ENCODE assay signal across 8 cellular contexts in genomic region chr2:175366814-175367213, GRCh38.
A peak's percentile ranks its signal among the peaks of the same experiment; 100 is the strongest.
DNase-seq lines count a peak whose midpoint lies in the region; ATAC-seq and TF ChIP-seq lines count a peak whose summit lies in the region.

No MANE protein-coding gene starts in this region.

- peak; percentile 88 for TF ChIP-seq RAD21 in HCT116 (IDR thresholded peaks at IDR 0.05; ENCODE audit: low read depth)
- peak; percentile 94 for TF ChIP-seq RAD21 in SK-N-SH (IDR thresholded peaks at IDR 0.05; ENCODE audit: low read length)

- CTCF ChIA-PET in HCT116 (lab: Charles Lee) (interaction anchor here (1.0 to 3.6 kb wide), 5 partner anchors 14 to 730 kb away, joined by 3 to 23 read pairs (median 6); no protein-coding TSS in a partner anchor), SK-N-SH (lab: Yijun Ruan, JAX) (interaction anchor here (0.7 to 17.6 kb wide), 29 partner anchors 11 to 744 kb away, joined by 3 to 262 read pairs (median 4); partner anchors contain the start of genes EVX2 and HOXD12)
- CTCF ChIA-PET in naive thymus-derived CD4-positive, alpha-beta T cell (lab: Charles Lee), result no interaction called here

- H3K9me3 ChIP-seq in HCT116 (ENCODE audit: control insufficient read depth in 1 of 2, insufficient read depth in 1 of 2, low read depth in 1 of 2, low read length in 2 of 2), result no peaks in the 10 kb centered on the region
- no peaks in the 10 kb centered on the region for H3K9me3 ChIP-seq in SK-N-SH
- no peaks in the 10 kb centered on the region for H3K9me3 ChIP-seq in naive thymus-derived CD4-positive, alpha-beta T cell (ENCODE audit: control insufficient read depth in 2 of 3, low read length in 3 of 3)

- H3K4me3 ChIP-seq in HCT116 (replicated peaks in 1 of 2; ENCODE audit: low read depth in 1 of 2, low read length in 2 of 2), result no peak overlapping the region
- H3K4me3 ChIP-seq in SK-N-SH (ENCODE audit: low read depth in 2 of 2, low read length in 1 of 2), result peak overlapping the region in 1 of 2 experiments; percentile 47; a peak in 1 of 4 replicates
- H3K4me3 ChIP-seq in naive thymus-derived CD4-positive, alpha-beta T cell (ENCODE audit: low read length), result no peak overlapping the region

- H3K4me2 ChIP-seq in HCT116 (ENCODE audit: low read length) (peak overlapping the region; percentile 36), SK-N-SH (no peak overlapping the region)

- RAD21 ChIA-PET in HCT116 (lab: Charles Lee; ENCODE audit: low non-redundant PET in 1 of 2, low total read pairs in 2 of 2, uncharacterized antibody in 2 of 2, unreplicated experiment in 2 of 2), result no interaction called here

- H3K27ac ChIP-seq in HCT116 (ENCODE audit: low read depth, low read length) (no peak overlapping the region), SK-N-SH (ENCODE audit: low read depth in 2 of 2, low read length in 1 of 2) (no peak overlapping the region)
- no peak overlapping the region for H3K27ac ChIP-seq in naive thymus-derived CD4-positive, alpha-beta T cell (ENCODE audit: low read depth, low read length)

- BruUV-seq in HCT116 (replicated peaks; lab: Mats Ljungman, UMichigan), result no TSS peak

- TF ChIP-seq POLR2A in HCT116 (IDR thresholded peaks at IDR 0.05; ENCODE audit: borderline replicate concordance, extremely low read depth, insufficient read depth, insufficient read length), result no peak

- POLR2A ChIA-PET in HCT116 (lab: Charles Lee), result no interaction called here
- POLR2A ChIA-PET in SK-N-SH (lab: Yijun Ruan, JAX), result no interaction called here
- POLR2A ChIA-PET in naive thymus-derived CD4-positive, alpha-beta T cell (lab: Charles Lee), result no interaction called here

- H3K27me3 Mint-ChIP-seq in naive thymus-derived CD4-positive, alpha-beta T cell, result peaks cover 13 to 32% (median 20%) of the 10 kb centered on the region in 5 donors

- WGBS in SK-N-SH (ENCODE audit: low lambda C conversion rate), result 4% methylated on average over 7 of the region's 7 CpGs

- no peaks in the 10 kb centered on the region for H3K4me1 Mint-ChIP-seq in naive thymus-derived CD4-positive, alpha-beta T cell

- no peaks in the 10 kb centered on the region for H3K27me3 ChIP-seq in HCT116 (ENCODE audit: insufficient read depth, low read length)
- no peaks in the 10 kb centered on the region; the same call in 1 of the 2 replicates for H3K27me3 ChIP-seq in SK-N-SH (ENCODE audit: insufficient read depth)
- H3K27me3 ChIP-seq in naive thymus-derived CD4-positive, alpha-beta T cell (ENCODE audit: control insufficient read depth in 2 of 2, insufficient read depth in 2 of 2, low read length in 2 of 2), result peaks cover 0 to 5% of the 10 kb centered on the region in 2 donors

- peak overlapping the region; percentile 55 for H2AFZ ChIP-seq in HCT116 (ENCODE audit: low read depth, low read length, poor library complexity, severe bottlenecking)
- H2AFZ ChIP-seq in SK-N-SH (ENCODE audit: low read depth), result no peak overlapping the region

- H4K20me1 ChIP-seq in HCT116 (ENCODE audit: insufficient read depth) (no peaks in the 10 kb centered on the region), SK-N-SH (ENCODE audit: insufficient read depth) (no peaks in the 10 kb centered on the region)

- DNase-seq in DMS 273 (lab: John Stamatoyannopoulos, UW; ENCODE audit: unreplicated experiment) (peak; percentile 68), DMS 273 treated with DMSO at 0.1 percent for 48 hours (lab: John Stamatoyannopoulos, UW) (no peak), HCT116 (ENCODE audit: low read depth, low spot score) (peak; percentile 38), NCI-H1105 (lab: John Stamatoyannopoulos, UW) (peak; percentile 30), SK-N-SH (peak; percentile 49)
- DNase-seq in naive thymus-derived CD4-positive, alpha-beta T cell, result peak in 3 of 9 donors; percentile 6 to 22 (median 14)

- no peaks in the 10 kb centered on the region for H3K9me3 Mint-ChIP-seq in naive thymus-derived CD4-positive, alpha-beta T cell

- H3K4me1 ChIP-seq in HCT116 (ENCODE audit: control insufficient read depth in 1 of 2, insufficient read depth in 2 of 2, low read length in 2 of 2), result no peaks in the 10 kb centered on the region
- H3K4me1 ChIP-seq in SK-N-SH (ENCODE audit: control insufficient read depth in 1 of 2, insufficient read depth in 2 of 2, low read depth in 1 of 2, low read length in 1 of 2), result peaks cover 0 to 19% of the 10 kb centered on the region in 2 experiments; a peak in 2 of 4 replicates
- no peaks in the 10 kb centered on the region for H3K4me1 ChIP-seq in naive thymus-derived CD4-positive, alpha-beta T cell (ENCODE audit: control insufficient read depth in 2 of 2, insufficient read depth in 2 of 2, low read length in 2 of 2)

- ATAC-seq in HCT116 (peak; percentile 100), esophagus mucosa (peak; percentile 68), GM21786 (IDR thresholded peaks at IDR 0.05; ENCODE audit: unreplicated experiment) (no peak)
- ATAC-seq in naive thymus-derived CD4-positive, alpha-beta T cell, result peak; percentile 76

- H3K4me3 Mint-ChIP-seq in naive thymus-derived CD4-positive, alpha-beta T cell, result no peak overlapping the region

- H3K36me3 Mint-ChIP-seq in naive thymus-derived CD4-positive, alpha-beta T cell, result no peaks in the 10 kb centered on the region

- H3K36me3 ChIP-seq in HCT116 (ENCODE audit: control insufficient read depth in 1 of 2, insufficient read depth in 2 of 2, low read length in 2 of 2), result no peaks in the 10 kb centered on the region
- H3K36me3 ChIP-seq in SK-N-SH (replicated peaks in 1 of 2; ENCODE audit: control insufficient read depth in 1 of 2, insufficient read depth in 2 of 2, low read length in 1 of 2), result no peaks in the 10 kb centered on the region
- H3K36me3 ChIP-seq in naive thymus-derived CD4-positive, alpha-beta T cell (ENCODE audit: control insufficient read depth in 2 of 3, insufficient read depth in 3 of 3, low read length in 3 of 3), result no peaks in the 10 kb centered on the region

- H3F3A ChIP-seq in SK-N-SH (replicated peaks; ENCODE audit: insufficient read depth), result no peaks in the 10 kb centered on the region

- no peak; a peak in 1 of 4 replicates for TF ChIP-seq EP300 in SK-N-SH (IDR thresholded peaks at IDR 0.05; ENCODE audit: borderline replicate concordance in 1 of 2, low read depth in 1 of 2, low read length in 1 of 2)

- H3K9ac ChIP-seq in HCT116 (ENCODE audit: low read length) (no peak overlapping the region), SK-N-SH (no peak overlapping the region)

- TF ChIP-seq CTCF in HCT116 (IDR thresholded peaks at IDR 0.05 in 2 of 3, conservative IDR thresholded peaks at IDR 0.05 in 1 of 3; ENCODE audit: borderline replicate concordance in 1 of 3, insufficient read depth in 1 of 3, low read depth in 2 of 3, low read length in 2 of 3) (peak; percentile 80 to 90 (median 87)), SK-N-SH (IDR thresholded peaks at IDR 0.05) (peak; percentile 83)

- no peak overlapping the region for H3K27ac Mint-ChIP-seq in naive thymus-derived CD4-positive, alpha-beta T cell

- H3K9me2 ChIP-seq in HCT116 (ENCODE audit: insufficient read depth) (no peaks in the 10 kb centered on the region), SK-N-SH (no peaks in the 10 kb centered on the region)

- H3K79me2 ChIP-seq in HCT116 (ENCODE audit: insufficient read depth, low read length) (no peaks in the 10 kb centered on the region), SK-N-SH (ENCODE audit: insufficient read depth) (no peaks in the 10 kb centered on the region)

- intact Hi-C loops in HCT116 (cut with micrococcal nuclease), result loop anchor here (1.0 to 2.0 kb wide), 4 partner anchors 323 to 730 kb away; no protein-coding TSS in a partner anchor
- intact Hi-C loops in naive thymus-derived CD4-positive, alpha-beta T cell (cut with micrococcal nuclease), result loop anchor here (2.0 to 5.0 kb wide), 4 partner anchors 710 to 1782 kb away; no protein-coding TSS in a partner anchor

TF ChIP-seq in HCT116, 20 proteins besides CTCF, POLR2A, EP300 and RAD21 (continues in another document):
- TF ChIP-seq ATF3 (IDR thresholded peaks at IDR 0.05) (no peak), ZBTB33 (IDR thresholded peaks at IDR 0.05; ENCODE audit: extremely low read depth, insufficient replicate concordance, low read length) (no peak)

TF ChIP-seq in SK-N-SH, 30 proteins besides CTCF, POLR2A, EP300 and RAD21:
- TF ChIP-seq SMC3 (IDR thresholded peaks at IDR 0.05; ENCODE audit: low read depth, low read length) (peak; percentile 63; the same call in 1 of the 2 replicates), GATA2 (CRISPR knock-in tag; IDR thresholded peaks at IDR 0.05) (no peak)
